9 cellular contexts compared by ENCODE assay signal in the genomic region with DNA sequence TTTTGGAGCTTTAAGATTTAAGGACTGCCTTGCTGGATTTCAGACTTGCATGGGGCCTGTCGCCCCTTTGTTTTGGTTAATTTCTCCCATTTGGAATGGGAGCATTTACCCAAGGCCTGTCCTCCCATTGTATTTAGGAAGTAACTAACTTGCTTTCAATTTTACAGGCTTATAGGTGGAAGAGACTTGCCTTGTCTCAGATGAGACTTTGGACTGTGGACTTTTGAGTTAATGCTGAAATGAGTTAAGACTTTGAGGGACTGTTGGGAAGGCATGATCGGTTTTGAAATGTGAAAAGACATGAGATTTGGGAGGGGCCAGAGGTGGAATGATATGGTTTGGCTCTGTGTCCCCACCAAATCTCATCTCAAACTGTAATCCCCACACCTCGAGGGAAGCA. TPM values are rescaled to one million over a fixed set of nuclear protein-coding genes. Genes with fewer than 3 reads are reported as not detected.
DNase-seq lines count a peak whose midpoint lies in the region; ATAC-seq and TF ChIP-seq lines count a peak whose summit lies in the region.
"Not testable (repeated sequence)": the region's sequence is repeated elsewhere in the genome, so short reads cannot be mapped to it uniquely, and the experiment has no call there.
"Had no signal": no experiment of that assay in that cellular context is flagged by ENCODE, and none has a peak within 500 bp of the region (broad histone marks: within the 10 kb centered on the region; RNA-seq: fewer than 3 reads in every experiment).

No MANE protein-coding gene starts in this region.

- intact Hi-C loops in CD14-positive monocyte (cut with micrococcal nuclease); esophagus squamous epithelium (cut with DNase I); right lobe of liver (cut with DNase I); gastrocnemius medialis (cut with DNase I; ENCODE audit: low total_unique reads): not testable (repeated sequence)

- not testable (repeated sequence) for H3K9me3 ChIP-seq in esophagus squamous epithelium, right lobe of liver, gastrocnemius medialis, upper lobe of left lung

- H3K4me3 ChIP-seq in esophagus squamous epithelium, right lobe of liver, gastrocnemius medialis, upper lobe of left lung: not testable (repeated sequence)

- not testable (repeated sequence) for ATAC-seq in T-cell (replicated peaks in 1 of 4); activated CD8-positive, alpha-beta T cell treated with anti-CD3 and anti-CD28 coated beads, Interleukin-2, amount 10 ng/mL, durations not matched to agents 7 days and 5 days; activated naive CD4-positive, alpha-beta T cell treated with anti-CD3 and anti-CD28 coated beads, Interleukin-2, amount 50 U/mL, for 72 hours; gastrocnemius medialis; upper lobe of left lung (ENCODE audit: low FRiP score in 2 of 2)
- ATAC-seq in right lobe of liver = peak in 2 of 4 donors; percentile 23 to 33

- in situ Hi-C loops in gastrocnemius medialis (cut with MboI; ENCODE audit: low sequenced_read_pairs in 4 of 4) = not testable (repeated sequence)

- TF ChIP-seq POLR2A in esophagus squamous epithelium (IDR thresholded peaks at IDR 0.05); right lobe of liver (IDR thresholded peaks at IDR 0.05); gastrocnemius medialis (IDR thresholded peaks at IDR 0.05); upper lobe of left lung (IDR thresholded peaks at IDR 0.05): not testable (repeated sequence)

- CTCF ChIA-PET in T-cell (lab: Charles Lee) = not testable (repeated sequence)
- CTCF ChIA-PET in activated CD8-positive, alpha-beta T cell treated with anti-CD3 and anti-CD28 coated beads, Interleukin-2, amount 10 ng/mL, durations not matched to agents 7 days and 5 days (lab: Charles Lee) = interaction anchor here (1.0 to 9.7 kb wide), 7 partner anchors 12 to 90 kb away, joined by 3 to 85 read pairs (median 9); a partner anchor contains a TSS

- H3K27ac ChIP-seq in esophagus squamous epithelium = peak overlapping the region; percentile 19 to 78 (median 45)
- peak overlapping the region; percentile 10 to 44 (median 39) for H3K27ac ChIP-seq in right lobe of liver
- peak overlapping the region in 3 of 4 donors; percentile 18 to 68 (median 52) for H3K27ac ChIP-seq in gastrocnemius medialis
- H3K27ac ChIP-seq in upper lobe of left lung = peak overlapping the region; percentile 54 to 84 (median 63)

- peak overlapping the region in 1 of 2 donors; percentile 35 for H3K4me3 Mint-ChIP-seq in CD14-positive monocyte
- peak overlapping the region in 1 of 3 donors; percentile 66 for H3K4me3 Mint-ChIP-seq in T-cell
- H3K4me3 Mint-ChIP-seq in activated CD8-positive, alpha-beta T cell treated with anti-CD3 and anti-CD28 coated beads, Interleukin-2, amount 10 ng/mL, durations not matched to agents 7 days and 5 days = peak overlapping the region; percentile 67

- H3K9me3 Mint-ChIP-seq in CD14-positive monocyte = not testable (repeated sequence)
- H3K9me3 Mint-ChIP-seq in T-cell = peaks cover 0 to 10% (median 8%) of the 10 kb centered on the region in 3 donors
- H3K9me3 Mint-ChIP-seq in activated CD8-positive, alpha-beta T cell treated with anti-CD3 and anti-CD28 coated beads, Interleukin-2, amount 10 ng/mL, durations not matched to agents 7 days and 5 days (ENCODE audit: insufficient read depth) = peaks cover 25% of the 10 kb centered on the region
- peaks cover 18 to 20% of the 10 kb centered on the region in 2 donors for H3K9me3 Mint-ChIP-seq in activated naive CD4-positive, alpha-beta T cell treated with anti-CD3 and anti-CD28 coated beads, Interleukin-2, amount 50 U/mL, for 72 hours

- H3K27me3 Mint-ChIP-seq in CD14-positive monocyte (ENCODE audit: low read depth in 3 of 3); T-cell; activated CD8-positive, alpha-beta T cell treated with anti-CD3 and anti-CD28 coated beads, Interleukin-2, amount 10 ng/mL, durations not matched to agents 7 days and 5 days (ENCODE audit: low read depth): not testable (repeated sequence)

- POLR2A ChIA-PET in T-cell (lab: Charles Lee) = interaction anchor here in 1 of 2 donors (0.6 kb wide), 1 partner anchor 17 kb away, joined by 3 read pairs; no protein-coding TSS in a partner anchor
- POLR2A ChIA-PET in activated CD8-positive, alpha-beta T cell treated with anti-CD3 and anti-CD28 coated beads, Interleukin-2, amount 10 ng/mL, durations not matched to agents 7 days and 5 days (lab: Charles Lee) = interaction anchor here (0.8 to 2.2 kb wide), 3 partner anchors 13 to 57 kb away, joined by 3 to 16 read pairs (median 5); a partner anchor contains a TSS

- H3K36me3 ChIP-seq in esophagus squamous epithelium, right lobe of liver, gastrocnemius medialis, upper lobe of left lung: not testable (repeated sequence)

- not testable (repeated sequence) for TF ChIP-seq EP300 in upper lobe of left lung (IDR thresholded peaks at IDR 0.05)

- not testable (repeated sequence) for H3K27me3 ChIP-seq in esophagus squamous epithelium, right lobe of liver, gastrocnemius medialis, upper lobe of left lung

- not testable (repeated sequence) for TF ChIP-seq CTCF in CD14-positive monocyte (IDR thresholded peaks at IDR 0.05); esophagus squamous epithelium (IDR thresholded peaks at IDR 0.05); right lobe of liver (IDR thresholded peaks at IDR 0.05); gastrocnemius medialis (IDR thresholded peaks at IDR 0.05 in 4 of 5, conservative IDR thresholded peaks at IDR 0.05 in 1 of 5); upper lobe of left lung (IDR thresholded peaks at IDR 0.05)

- H3K36me3 Mint-ChIP-seq in CD14-positive monocyte, T-cell: not testable (repeated sequence)
- H3K36me3 Mint-ChIP-seq in activated CD8-positive, alpha-beta T cell treated with anti-CD3 and anti-CD28 coated beads, Interleukin-2, amount 10 ng/mL, durations not matched to agents 7 days and 5 days (ENCODE audit: low read depth) = peaks cover 60% of the 10 kb centered on the region
- peaks cover 35 to 46% of the 10 kb centered on the region in 2 donors for H3K36me3 Mint-ChIP-seq in activated naive CD4-positive, alpha-beta T cell treated with anti-CD3 and anti-CD28 coated beads, Interleukin-2, amount 50 U/mL, for 72 hours

- peaks cover 58% of the 10 kb centered on the region for H3K4me1 Mint-ChIP-seq in CD14-positive monocyte
- H3K4me1 Mint-ChIP-seq in T-cell = peaks cover 71 to 82% (median 81%) of the 10 kb centered on the region in 3 donors
- H3K4me1 Mint-ChIP-seq in activated CD8-positive, alpha-beta T cell treated with anti-CD3 and anti-CD28 coated beads, Interleukin-2, amount 10 ng/mL, durations not matched to agents 7 days and 5 days (ENCODE audit: low read depth) = peaks cover 88% of the 10 kb centered on the region

- 89 to 92% methylated on average over 2 to 3 of the region's 3 CpGs for WGBS in esophagus squamous epithelium, 2 donors
- 57% methylated on average over 3 of the region's 3 CpGs for WGBS in right lobe of liver (ENCODE audit: insufficient coverage, low coverage, low lambda C conversion rate, missing lambda C conversion rate)
- WGBS in upper lobe of left lung, 2 donors = 81 to 89% methylated on average over 3 of the region's 3 CpGs

- H3K4me1 ChIP-seq in esophagus squamous epithelium = peaks cover 0 to 68% (median 29%) of the 10 kb centered on the region in 3 donors
- H3K4me1 ChIP-seq in right lobe of liver = peaks cover 0 to 28% (median 12%) of the 10 kb centered on the region in 4 donors
- H3K4me1 ChIP-seq in gastrocnemius medialis = peaks cover 0 to 11% of the 10 kb centered on the region in 2 donors
- H3K4me1 ChIP-seq in upper lobe of left lung = peaks cover 20 to 30% (median 23%) of the 10 kb centered on the region in 4 donors

- not testable (repeated sequence) for DNase-seq in CD14-positive monocyte (ENCODE audit: low spot score); T-cell; activated CD8-positive, alpha-beta T cell treated with anti-CD3 and anti-CD28 coated beads, Interleukin-2, amount 10 ng/mL, durations not matched to agents 7 days and 5 days; activated naive CD4-positive, alpha-beta T cell treated with anti-CD3 and anti-CD28 coated beads, Interleukin-2, amount 50 U/mL, for 72 hours (ENCODE audit: low spot score in 2 of 2); esophagus squamous epithelium (lab: John Stamatoyannopoulos, UW); right lobe of liver; gastrocnemius medialis; upper lobe of left lung

- H3K27ac Mint-ChIP-seq in CD14-positive monocyte = peak overlapping the region; percentile 6 to 89 (median 79)
- peak overlapping the region; percentile 94 to 95 for H3K27ac Mint-ChIP-seq in T-cell
- H3K27ac Mint-ChIP-seq in activated CD8-positive, alpha-beta T cell treated with anti-CD3 and anti-CD28 coated beads, Interleukin-2, amount 10 ng/mL, durations not matched to agents 7 days and 5 days = peak overlapping the region; percentile 92
- peak overlapping the region; percentile 51 to 95 for H3K27ac Mint-ChIP-seq in activated naive CD4-positive, alpha-beta T cell treated with anti-CD3 and anti-CD28 coated beads, Interleukin-2, amount 50 U/mL, for 72 hours

RNA-seq across cellular contexts. Expression of a gene that starts 56.5 kb away (rescaled TPM):
- polyA plus RNA-seq in CD14-positive monocyte = 100 to 1,000 TPM; 264 to 293 TPM
- total RNA-seq in T-cell = 10 to 100 TPM; 22.3 to 49.7 (median 35.8) TPM
- total RNA-seq in activated CD8-positive, alpha-beta T cell treated with anti-CD3 and anti-CD28 coated beads, Interleukin-2, amount 10 ng/mL, durations not matched to agents 7 days and 5 days = 100 to 1,000 TPM; 106 to 108 TPM
- 10 to 100 TPM; 32.7 to 99.9 TPM for total RNA-seq in activated naive CD4-positive, alpha-beta T cell treated with anti-CD3 and anti-CD28 coated beads, Interleukin-2, amount 50 U/mL, for 72 hours
- total RNA-seq in esophagus squamous epithelium = 100 to 1,000 TPM in 2 of 4 donors, 10 to 100 TPM in 2; 61.7 to 128 (median 83.8) TPM
- 10 to 100 TPM; 12.9 to 57.6 (median 40.0) TPM for total RNA-seq in right lobe of liver
- 10 to 100 TPM; 10.2 to 32.8 (median 24.3) TPM for total RNA-seq in gastrocnemius medialis
- 10 to 100 TPM; 41.0 to 95.2 (median 76.8) TPM for total RNA-seq in upper lobe of left lung
- total RNA-seq: H7 had no signal
